In the genomic region with DNA sequence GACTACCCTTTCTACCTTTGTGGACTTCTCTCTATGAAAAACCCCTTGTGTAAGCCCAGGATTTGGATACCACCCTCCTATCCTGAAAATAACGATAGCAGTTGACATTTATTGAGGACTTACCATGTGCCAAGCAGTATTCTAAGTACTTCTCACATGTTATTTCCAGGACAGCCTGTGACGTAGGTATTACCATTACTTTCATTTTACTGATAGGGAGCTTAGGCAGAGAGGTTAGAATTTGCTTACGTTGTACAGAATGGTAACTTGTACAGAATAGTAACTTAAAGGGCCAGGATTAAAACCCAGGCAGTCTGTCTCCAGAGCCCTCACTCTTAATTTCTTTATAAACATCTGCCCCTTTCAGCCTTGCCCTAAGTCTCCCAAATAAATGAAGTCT, we compare ENCODE assay signal across 30 cellular contexts.
"Had no signal": no experiment of that assay in that cellular context is flagged by ENCODE, and none has a peak within 500 bp of the region (broad histone marks: within the 10 kb centered on the region; RNA-seq: fewer than 3 reads in every experiment).

No MANE protein-coding gene starts in this region.

- H3K36me3 ChIP-seq: esophagus muscularis mucosa, gastroesophageal sphincter, lower lobe of right lung, WERI-Rb-1 had no signal

- ATAC-seq: activated CD4-positive, CD25-positive, alpha-beta regulatory T cell treated with anti-CD3 and anti-CD28 coated beads, Interleukin-2, amount 50 U/mL, for 24 hours; gastroesophageal sphincter; left lobe of liver; lower lobe of right lung; natural killer cell; stimulated activated naive CD8-positive, alpha-beta T cell treated with anti-CD3 and anti-CD28 coated beads, Interleukin-15, Interleukin-2, amounts not matched to agents 100 U/mL and 50 U/mL, for 24 hours had no signal

- H3K4me1 ChIP-seq: esophagus muscularis mucosa, gastroesophageal sphincter, lower lobe of right lung had no signal

- H3K27me3 ChIP-seq: esophagus muscularis mucosa, gastroesophageal sphincter, testis had no signal

- FAIRE-seq: bronchial epithelial cell, colon, kidney, urothelium cell line had no signal

- H3K27ac ChIP-seq: esophagus muscularis mucosa, gastroesophageal sphincter, lower lobe of right lung, testis, WERI-Rb-1 had no signal

- H3K4me3 ChIP-seq: esophagus muscularis mucosa, gastroesophageal sphincter, lower lobe of right lung, testis had no signal

- DNase-seq: activated CD4-positive, alpha-beta T cell treated with anti-CD3 and anti-CD28 coated beads for 48 hours; activated CD4-positive, alpha-beta T cell treated with anti-CD3 and anti-CD28 coated beads, Interleukin-2, amount 50 U/mL, for 48 hours; activated CD8-positive, alpha-beta memory T cell treated with anti-CD3 and anti-CD28 coated beads for 24 hours; activated gamma-delta T cell; activated naive CD4-positive, alpha-beta T cell treated with anti-CD3 and anti-CD28 coated beads, Interleukin-2, amount 10 ng/mL, durations not matched to agents 7 days and 5 days; activated naive CD8-positive, alpha-beta T cell treated with anti-CD3 and anti-CD28 coated beads, Interleukin-2, amount 10 ng/mL, durations not matched to agents 7 days and 5 days; activated T-cell treated with anti-CD3 and anti-CD28 coated beads, Interleukin-2, amount 50 U/mL, for 1 hour; amniotic stem cell; dermis blood vessel endothelial cell; effector CD4-positive, alpha-beta T cell; hippocampal formation; kidney; lower lobe of right lung; mesendoderm; natural killer cell; posterior cingulate gyrus; stimulated activated CD4-positive, alpha-beta T cell treated with anti-CD3 and anti-CD28 coated beads, Interleukin-12 subunit alpha, Interleukin-12 subunit beta, amount 100 ng/mL, for 4 hours; stimulated activated CD4-positive, alpha-beta T cell treated with anti-CD3 and anti-CD28 coated beads, Interleukin-4, amount 100 ng/mL, for 1 hour; stimulated activated naive CD8-positive, alpha-beta T cell treated with anti-CD3 and anti-CD28 coated beads, Interleukin-15, Interleukin-2, amounts not matched to agents 100 U/mL and 50 U/mL, for 24 hours; T-helper 9 cell; testis; trophoblast cell; WERI-Rb-1 had no signal

- H3K9me3 ChIP-seq: esophagus muscularis mucosa, gastroesophageal sphincter, lower lobe of right lung, testis had no signal
